Comparison of ENCODE assay signal across 8 cellular contexts in genomic region chr3:23712656-23713559, GRCh38.
A peak's percentile ranks its signal among the peaks of the same experiment; 100 is the strongest.
DNase-seq lines count a peak whose midpoint lies in the region; TF ChIP-seq lines count a peak whose summit lies in the region.

No MANE protein-coding gene starts in this region.

- H3K9me3 ChIP-seq in neural progenitor cell (ENCODE audit: low read depth): no peaks in the 10 kb centered on the region

- no peak overlapping the region for H3K9ac ChIP-seq in neural progenitor cell

- H3K27me3 ChIP-seq in neural progenitor cell: no peaks in the 10 kb centered on the region

- peak overlapping the region; percentile 11 for H3K27ac ChIP-seq in neural progenitor cell

- peaks cover 14% of the 10 kb centered on the region for H3F3A ChIP-seq in neural progenitor cell (ENCODE audit: low read depth)

- H3K36me3 Mint-ChIP-seq in neural progenitor cell: no peaks in the 10 kb centered on the region

- H2AFZ ChIP-seq in neural progenitor cell (replicated peaks): no peak overlapping the region

- H3K4me1 Mint-ChIP-seq in neural progenitor cell: peaks cover 30% of the 10 kb centered on the region

- H3K79me2 ChIP-seq in neural progenitor cell (ENCODE audit: low read depth): no peaks in the 10 kb centered on the region

- peaks cover 18% of the 10 kb centered on the region for H3K9me3 Mint-ChIP-seq in neural progenitor cell

- no peaks in the 10 kb centered on the region for H3K36me3 ChIP-seq in neural progenitor cell

- peak overlapping the region; percentile 62 for H3K27ac Mint-ChIP-seq in neural progenitor cell

- H3K4me3 Mint-ChIP-seq in neural progenitor cell: no peak overlapping the region

- peaks cover 2% of the 10 kb centered on the region for H3K27me3 Mint-ChIP-seq in neural progenitor cell (ENCODE audit: insufficient read depth, low read depth)

- DNase-seq in D341Med (ENCODE audit: low spot score) (peak; percentile 59), NCI-H446 (lab: John Stamatoyannopoulos, UW) (peak; percentile 25 to 51), epithelial cell of esophagus (ENCODE audit: low read depth) (peak; percentile 42), neural progenitor cell (ENCODE audit: low spot score) (peak; percentile 86), NCI-H1048 (lab: John Stamatoyannopoulos, UW) (no peak), SIG-M5 (lab: John Stamatoyannopoulos, UW) (no peak), NCI-H2107 (lab: John Stamatoyannopoulos, UW) (no peak)
- no peak for DNase-seq in stimulated activated CD4-positive, alpha-beta T cell treated with anti-CD3 and anti-CD28 coated beads, Interleukin-2, amount 100 ng/mL, for 48 hours

- peaks cover 19% of the 10 kb centered on the region for H3K4me1 ChIP-seq in neural progenitor cell

- no peak overlapping the region for H3K4me3 ChIP-seq in epithelial cell of esophagus (ENCODE audit: low read length)
- H3K4me3 ChIP-seq in neural progenitor cell: no peak overlapping the region

- no peaks in the 10 kb centered on the region for H4K20me1 ChIP-seq in neural progenitor cell (ENCODE audit: low read depth)

- peak overlapping the region; percentile 29 for H3K4me2 ChIP-seq in neural progenitor cell

- TF ChIP-seq CTCF in epithelial cell of esophagus (IDR thresholded peaks at IDR 0.05; ENCODE audit: insufficient read depth, low read depth, low read length, missing control alignments) (no peak), neural progenitor cell (IDR thresholded peaks at IDR 0.05) (peak; percentile 58)

Comparison
In these comparisons a context has a peak if more than half of its experiments do, and no peak if none do; other contexts are left out.
1. DNase-seq: peak in D341Med (single experiment), NCI-H446 (2 of 2), epithelial cell of esophagus (single experiment) and neural progenitor cell (single experiment); none in stimulated activated CD4-positive, alpha-beta T cell treated with anti-CD3 and anti-CD28 coated beads, Interleukin-2, amount 100 ng/mL, for 48 hours (0 of 2), NCI-H1048 (single experiment), SIG-M5 (single experiment) and NCI-H2107 (single experiment).